13 cellular contexts compared by ENCODE assay signal in the genomic region with DNA sequence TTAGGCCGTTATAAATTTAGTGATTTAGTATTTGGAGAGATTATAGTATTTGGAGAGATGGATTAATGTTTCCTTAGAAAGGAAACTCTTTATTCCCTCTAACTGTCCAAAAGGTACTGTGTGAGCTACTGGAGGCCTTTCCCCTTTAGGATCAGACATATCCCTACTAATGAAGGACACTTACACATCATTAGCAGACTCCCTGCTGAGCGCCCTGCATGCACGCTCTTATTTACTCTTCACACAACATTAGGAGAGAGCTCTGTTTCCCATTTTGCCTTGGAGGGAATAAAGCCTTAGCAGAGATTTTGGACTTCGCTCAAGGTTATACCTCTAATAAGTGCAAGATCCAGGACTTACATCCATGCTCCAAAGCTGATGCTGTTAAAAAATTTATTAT.
A peak's percentile ranks its signal among the peaks of the same experiment; 100 is the strongest.
DNase-seq lines count a peak whose midpoint lies in the region.
"Had no signal": no experiment of that assay in that cellular context is flagged by ENCODE, and none has a peak within 500 bp of the region (broad histone marks: within the 10 kb centered on the region; RNA-seq: fewer than 3 reads in every experiment).

No MANE protein-coding gene starts in this region.

- DNase-seq in NCI-H524 (lab: John Stamatoyannopoulos, UW) (peak; percentile 46 to 53), NCI-H524 treated with DMSO at 0.1 percent for 48 hours (lab: John Stamatoyannopoulos, UW) (no peak), NCI-H128 (lab: John Stamatoyannopoulos, UW; ENCODE audit: unreplicated experiment) (peak; percentile 2), NCI-H345 treated with DMSO at 0.1 percent for 48 hours (lab: John Stamatoyannopoulos, UW; ENCODE audit: unreplicated experiment) (peak; percentile 11), kidney glomerular epithelial cell (lab: John Stamatoyannopoulos, UW) (no peak), DMS53 treated with DMSO at 0.1 percent for 48 hours (lab: John Stamatoyannopoulos, UW; ENCODE audit: unreplicated experiment) (no peak)
- DNase-seq in activated CD4-positive, CD25-positive, alpha-beta regulatory T cell (lab: John Stamatoyannopoulos, UW): no peak
- DNase-seq: ACHN; Calu3; CD4-positive, CD25-positive, alpha-beta regulatory T cell; DMS 273 treated with DMSO at 0.1 percent for 48 hours; DMS79; H9 had no signal

Comparison
In these comparisons a context has a peak if more than half of its experiments do, and no peak if none do; other contexts are left out.
1. DNase-seq: peak in NCI-H524 (2 of 2), NCI-H128 (single experiment) and NCI-H345 treated with DMSO at 0.1 percent for 48 hours (single experiment); none in NCI-H524 treated with DMSO at 0.1 percent for 48 hours (single experiment), activated CD4-positive, CD25-positive, alpha-beta regulatory T cell (0 of 4), kidney glomerular epithelial cell (single experiment) and DMS53 treated with DMSO at 0.1 percent for 48 hours (single experiment).